In the genomic region with DNA sequence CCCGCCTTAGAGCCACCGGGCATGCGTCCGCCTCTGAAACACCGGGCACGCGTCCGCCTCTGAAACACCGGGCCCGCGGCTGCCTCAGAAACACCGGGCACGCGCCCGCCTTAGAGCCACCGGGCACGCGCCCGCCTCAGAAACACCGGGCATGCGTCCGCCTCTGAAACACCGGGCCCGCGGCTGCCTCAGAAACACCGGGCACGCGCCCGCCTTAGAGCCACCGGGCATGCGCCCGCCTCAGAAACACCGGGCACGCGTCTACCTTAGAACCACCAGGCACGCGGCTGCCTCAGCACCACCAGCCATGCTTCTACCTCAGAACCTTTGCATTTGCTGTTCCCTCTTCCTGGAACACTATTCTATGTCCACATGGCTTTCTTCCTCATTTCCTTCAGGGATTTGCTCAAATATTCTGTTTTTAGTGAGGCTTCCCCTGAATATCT, we compare ENCODE assay signal across 1 cellular context.
TF ChIP-seq lines count a peak whose summit lies in the region.
"Not testable (repeated sequence)": the region's sequence is repeated elsewhere in the genome, so short reads cannot be mapped to it uniquely, and the experiment has no call there.

No MANE protein-coding gene starts in this region.

TF ChIP-seq in HepG2, 621 proteins besides CTCF, POLR2A, EP300 and RAD21 (continued from another document):
- TF ChIP-seq MYC (CRISPR knock-in tag; IDR thresholded peaks at IDR 0.05; ENCODE audit: borderline replicate concordance) (peak; percentile 73), RBFOX2 (IDR thresholded peaks at IDR 0.05; ENCODE audit: low read depth, low read length) (peak; percentile 62), YY1 (IDR thresholded peaks at IDR 0.05; ENCODE audit: insufficient read depth, insufficient replicate concordance, low read depth, low read length) (peak; percentile 45), ZNF317 (CRISPR knock-in tag; IDR thresholded peaks at IDR 0.05) (0 out of 2 replicates have a peak, but pooled peaks have one; percentile 25), ZBTB20 (CRISPR knock-in tag; IDR thresholded peaks at IDR 0.05; ENCODE audit: borderline replicate concordance, low read depth) (peak; percentile 33; the same call in 1 of the 2 replicates), HDAC1 (CRISPR knock-in tag; IDR thresholded peaks at IDR 0.05) (0 out of 2 replicates have a peak, but pooled peaks have one; percentile 32), KDM5A (IDR thresholded peaks at IDR 0.05; ENCODE audit: borderline replicate concordance, low read length) (peak; percentile 81; the same call in 1 of the 2 replicates), NRL (CRISPR knock-in tag; IDR thresholded peaks at IDR 0.05; ENCODE audit: borderline replicate concordance) (peak; percentile 50; the same call in 1 of the 2 replicates), DMAP1 (CRISPR knock-in tag; IDR thresholded peaks at IDR 0.05) (peak; percentile 34; the same call in 1 of the 2 replicates), ZNF224 (CRISPR knock-in tag; IDR thresholded peaks at IDR 0.05) (0 out of 2 replicates have a peak, but pooled peaks have one; percentile 44), POLR2AphosphoS5 (IDR thresholded peaks at IDR 0.05; ENCODE audit: low read depth, low read length) (peak; percentile 24; the same call in 1 of the 2 replicates), SAP130 (CRISPR knock-in tag; IDR thresholded peaks at IDR 0.05; ENCODE audit: low read depth) (peak; percentile 31; the same call in 1 of the 2 replicates), ELF3 (CRISPR knock-in tag; IDR thresholded peaks at IDR 0.05) (0 out of 2 replicates have a peak, but pooled peaks have one; percentile 19), FOXA1 (CRISPR knock-in tag; IDR thresholded peaks at IDR 0.05) (0 out of 2 replicates have a peak, but pooled peaks have one; percentile 12), PHF8 (CRISPR knock-in tag; IDR thresholded peaks at IDR 0.05) (peak; percentile 60), MXD4 (CRISPR knock-in tag; IDR thresholded peaks at IDR 0.05) (peak; percentile 41; the same call in 1 of the 2 replicates), FOXA3 (CRISPR knock-in tag; IDR thresholded peaks at IDR 0.05) (peak; percentile 25; the same call in 1 of the 2 replicates), NONO (CRISPR knock-in tag; conservative IDR thresholded peaks at IDR 0.05) (0 out of 2 replicates have a peak, but pooled peaks have one; percentile 21), KDM5B (CRISPR knock-in tag; IDR thresholded peaks at IDR 0.05; ENCODE audit: borderline replicate concordance) (peak; percentile 38; the same call in 1 of the 2 replicates), ZMYM3 (CRISPR knock-in tag; IDR thresholded peaks at IDR 0.05) (peak; percentile 64; the same call in 1 of the 2 replicates), THAP11 (CRISPR knock-in tag; IDR thresholded peaks at IDR 0.05) (0 out of 2 replicates have a peak, but pooled peaks have one; percentile 17), SALL1 (CRISPR knock-in tag; IDR thresholded peaks at IDR 0.05) (peak; percentile 24; the same call in 1 of the 2 replicates), ZNF605 (CRISPR knock-in tag; IDR thresholded peaks at IDR 0.05) (peak; percentile 2; the same call in 1 of the 2 replicates)
- TF ChIP-seq, protein P1, sequence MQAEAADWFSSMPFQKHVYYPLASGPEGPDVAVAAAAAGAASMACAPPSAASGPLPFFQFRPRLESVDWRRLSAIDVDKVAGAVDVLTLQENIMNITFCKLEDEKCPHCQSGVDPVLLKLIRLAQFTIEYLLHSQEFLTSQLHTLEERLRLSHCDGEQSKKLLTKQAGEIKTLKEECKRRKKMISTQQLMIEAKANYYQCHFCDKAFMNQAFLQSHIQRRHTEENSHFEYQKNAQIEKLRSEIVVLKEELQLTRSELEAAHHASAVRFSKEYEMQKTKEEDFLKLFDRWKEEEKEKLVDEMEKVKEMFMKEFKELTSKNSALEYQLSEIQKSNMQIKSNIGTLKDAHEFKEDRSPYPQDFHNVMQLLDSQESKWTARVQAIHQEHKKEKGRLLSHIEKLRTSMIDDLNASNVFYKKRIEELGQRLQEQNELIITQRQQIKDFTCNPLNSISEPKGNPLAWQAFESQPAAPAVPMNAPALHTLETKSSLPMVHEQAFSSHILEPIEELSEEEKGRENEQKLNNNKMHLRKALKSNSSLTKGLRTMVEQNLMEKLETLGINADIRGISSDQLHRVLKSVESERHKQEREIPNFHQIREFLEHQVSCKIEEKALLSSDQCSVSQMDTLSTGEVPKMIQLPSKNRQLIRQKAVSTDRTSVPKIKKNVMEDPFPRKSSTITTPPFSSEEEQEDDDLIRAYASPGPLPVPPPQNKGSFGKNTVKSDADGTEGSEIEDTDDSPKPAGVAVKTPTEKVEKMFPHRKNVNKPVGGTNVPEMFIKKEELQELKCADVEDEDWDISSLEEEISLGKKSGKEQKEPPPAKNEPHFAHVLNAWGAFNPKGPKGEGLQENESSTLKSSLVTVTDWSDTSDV (CRISPR knock-in tag; IDR thresholded peaks at IDR 0.05), result 0 out of 2 replicates have a peak, but pooled peaks have one; percentile 62
- TF ChIP-seq, protein P2, sequence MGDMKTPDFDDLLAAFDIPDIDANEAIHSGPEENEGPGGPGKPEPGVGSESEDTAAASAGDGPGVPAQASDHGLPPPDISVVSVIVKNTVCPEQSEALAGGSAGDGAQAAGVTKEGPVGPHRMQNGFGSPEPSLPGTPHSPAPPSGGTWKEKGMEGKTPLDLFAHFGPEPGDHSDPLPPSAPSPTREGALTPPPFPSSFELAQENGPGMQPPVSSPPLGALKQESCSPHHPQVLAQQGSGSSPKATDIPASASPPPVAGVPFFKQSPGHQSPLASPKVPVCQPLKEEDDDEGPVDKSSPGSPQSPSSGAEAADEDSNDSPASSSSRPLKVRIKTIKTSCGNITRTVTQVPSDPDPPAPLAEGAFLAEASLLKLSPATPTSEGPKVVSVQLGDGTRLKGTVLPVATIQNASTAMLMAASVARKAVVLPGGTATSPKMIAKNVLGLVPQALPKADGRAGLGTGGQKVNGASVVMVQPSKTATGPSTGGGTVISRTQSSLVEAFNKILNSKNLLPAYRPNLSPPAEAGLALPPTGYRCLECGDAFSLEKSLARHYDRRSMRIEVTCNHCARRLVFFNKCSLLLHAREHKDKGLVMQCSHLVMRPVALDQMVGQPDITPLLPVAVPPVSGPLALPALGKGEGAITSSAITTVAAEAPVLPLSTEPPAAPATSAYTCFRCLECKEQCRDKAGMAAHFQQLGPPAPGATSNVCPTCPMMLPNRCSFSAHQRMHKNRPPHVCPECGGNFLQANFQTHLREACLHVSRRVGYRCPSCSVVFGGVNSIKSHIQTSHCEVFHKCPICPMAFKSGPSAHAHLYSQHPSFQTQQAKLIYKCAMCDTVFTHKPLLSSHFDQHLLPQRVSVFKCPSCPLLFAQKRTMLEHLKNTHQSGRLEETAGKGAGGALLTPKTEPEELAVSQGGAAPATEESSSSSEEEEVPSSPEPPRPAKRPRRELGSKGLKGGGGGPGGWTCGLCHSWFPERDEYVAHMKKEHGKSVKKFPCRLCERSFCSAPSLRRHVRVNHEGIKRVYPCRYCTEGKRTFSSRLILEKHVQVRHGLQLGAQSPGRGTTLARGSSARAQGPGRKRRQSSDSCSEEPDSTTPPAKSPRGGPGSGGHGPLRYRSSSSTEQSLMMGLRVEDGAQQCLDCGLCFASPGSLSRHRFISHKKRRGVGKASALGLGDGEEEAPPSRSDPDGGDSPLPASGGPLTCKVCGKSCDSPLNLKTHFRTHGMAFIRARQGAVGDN (CRISPR knock-in tag; IDR thresholded peaks at IDR 0.05), result peak; percentile 76
- TF ChIP-seq, protein P3, sequence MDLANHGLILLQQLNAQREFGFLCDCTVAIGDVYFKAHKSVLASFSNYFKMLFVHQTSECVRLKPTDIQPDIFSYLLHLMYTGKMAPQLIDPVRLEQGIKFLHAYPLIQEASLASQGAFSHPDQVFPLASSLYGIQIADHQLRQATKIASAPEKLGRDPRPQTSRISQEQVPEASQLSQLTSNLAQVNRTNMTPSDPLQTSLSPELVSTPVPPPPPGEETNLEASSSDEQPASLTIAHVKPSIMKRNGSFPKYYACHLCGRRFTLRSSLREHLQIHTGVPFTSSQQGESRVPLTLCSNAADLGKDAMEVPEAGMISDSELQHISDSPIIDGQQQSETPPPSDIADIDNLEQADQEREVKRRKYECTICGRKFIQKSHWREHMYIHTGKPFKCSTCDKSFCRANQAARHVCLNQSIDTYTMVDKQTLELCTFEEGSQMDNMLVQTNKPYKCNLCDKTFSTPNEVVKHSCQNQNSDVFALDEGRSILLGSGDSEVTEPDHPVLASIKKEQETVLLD (CRISPR knock-in tag; IDR thresholded peaks at IDR 0.05; ENCODE audit: low read depth), result 0 out of 2 replicates have a peak, but pooled peaks have one; percentile 34
- TF ChIP-seq, protein P4, sequence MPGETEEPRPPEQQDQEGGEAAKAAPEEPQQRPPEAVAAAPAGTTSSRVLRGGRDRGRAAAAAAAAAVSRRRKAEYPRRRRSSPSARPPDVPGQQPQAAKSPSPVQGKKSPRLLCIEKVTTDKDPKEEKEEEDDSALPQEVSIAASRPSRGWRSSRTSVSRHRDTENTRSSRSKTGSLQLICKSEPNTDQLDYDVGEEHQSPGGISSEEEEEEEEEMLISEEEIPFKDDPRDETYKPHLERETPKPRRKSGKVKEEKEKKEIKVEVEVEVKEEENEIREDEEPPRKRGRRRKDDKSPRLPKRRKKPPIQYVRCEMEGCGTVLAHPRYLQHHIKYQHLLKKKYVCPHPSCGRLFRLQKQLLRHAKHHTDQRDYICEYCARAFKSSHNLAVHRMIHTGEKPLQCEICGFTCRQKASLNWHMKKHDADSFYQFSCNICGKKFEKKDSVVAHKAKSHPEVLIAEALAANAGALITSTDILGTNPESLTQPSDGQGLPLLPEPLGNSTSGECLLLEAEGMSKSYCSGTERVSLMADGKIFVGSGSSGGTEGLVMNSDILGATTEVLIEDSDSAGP (CRISPR knock-in tag; IDR thresholded peaks at IDR 0.05; ENCODE audit: borderline replicate concordance), result peak; percentile 26; the same call in 1 of the 2 replicates
- TF ChIP-seq, protein P5, sequence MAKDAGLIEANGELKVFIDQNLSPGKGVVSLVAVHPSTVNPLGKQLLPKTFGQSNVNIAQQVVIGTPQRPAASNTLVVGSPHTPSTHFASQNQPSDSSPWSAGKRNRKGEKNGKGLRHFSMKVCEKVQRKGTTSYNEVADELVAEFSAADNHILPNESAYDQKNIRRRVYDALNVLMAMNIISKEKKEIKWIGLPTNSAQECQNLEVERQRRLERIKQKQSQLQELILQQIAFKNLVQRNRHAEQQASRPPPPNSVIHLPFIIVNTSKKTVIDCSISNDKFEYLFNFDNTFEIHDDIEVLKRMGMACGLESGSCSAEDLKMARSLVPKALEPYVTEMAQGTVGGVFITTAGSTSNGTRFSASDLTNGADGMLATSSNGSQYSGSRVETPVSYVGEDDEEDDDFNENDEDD (CRISPR knock-in tag; IDR thresholded peaks at IDR 0.05; ENCODE audit: borderline replicate concordance), result peak; percentile 21; the same call in 1 of the 2 replicates
- TF ChIP-seq, protein P6, sequence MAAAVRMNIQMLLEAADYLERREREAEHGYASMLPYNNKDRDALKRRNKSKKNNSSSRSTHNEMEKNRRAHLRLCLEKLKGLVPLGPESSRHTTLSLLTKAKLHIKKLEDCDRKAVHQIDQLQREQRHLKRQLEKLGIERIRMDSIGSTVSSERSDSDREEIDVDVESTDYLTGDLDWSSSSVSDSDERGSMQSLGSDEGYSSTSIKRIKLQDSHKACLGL (CRISPR knock-in tag; IDR thresholded peaks at IDR 0.05), result 0 out of 2 replicates have a peak, but pooled peaks have one; percentile 30
- not testable (repeated sequence) for TF ChIP-seq FOXA1, NONO (IDR thresholded peaks at IDR 0.05)
- TF ChIP-seq, protein P7, sequence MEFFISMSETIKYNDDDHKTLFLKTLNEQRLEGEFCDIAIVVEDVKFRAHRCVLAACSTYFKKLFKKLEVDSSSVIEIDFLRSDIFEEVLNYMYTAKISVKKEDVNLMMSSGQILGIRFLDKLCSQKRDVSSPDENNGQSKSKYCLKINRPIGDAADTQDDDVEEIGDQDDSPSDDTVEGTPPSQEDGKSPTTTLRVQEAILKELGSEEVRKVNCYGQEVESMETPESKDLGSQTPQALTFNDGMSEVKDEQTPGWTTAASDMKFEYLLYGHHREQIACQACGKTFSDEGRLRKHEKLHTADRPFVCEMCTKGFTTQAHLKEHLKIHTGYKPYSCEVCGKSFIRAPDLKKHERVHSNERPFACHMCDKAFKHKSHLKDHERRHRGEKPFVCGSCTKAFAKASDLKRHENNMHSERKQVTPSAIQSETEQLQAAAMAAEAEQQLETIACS (CRISPR knock-in tag; IDR thresholded peaks at IDR 0.05), result peak; percentile 93
- TF ChIP-seq, protein P8, sequence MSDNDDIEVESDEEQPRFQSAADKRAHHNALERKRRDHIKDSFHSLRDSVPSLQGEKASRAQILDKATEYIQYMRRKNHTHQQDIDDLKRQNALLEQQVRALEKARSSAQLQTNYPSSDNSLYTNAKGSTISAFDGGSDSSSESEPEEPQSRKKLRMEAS (IDR thresholded peaks at IDR 0.05), result peak; percentile 81
